Comparison of ENCODE assay signal across 7 cellular contexts in the genomic region with DNA sequence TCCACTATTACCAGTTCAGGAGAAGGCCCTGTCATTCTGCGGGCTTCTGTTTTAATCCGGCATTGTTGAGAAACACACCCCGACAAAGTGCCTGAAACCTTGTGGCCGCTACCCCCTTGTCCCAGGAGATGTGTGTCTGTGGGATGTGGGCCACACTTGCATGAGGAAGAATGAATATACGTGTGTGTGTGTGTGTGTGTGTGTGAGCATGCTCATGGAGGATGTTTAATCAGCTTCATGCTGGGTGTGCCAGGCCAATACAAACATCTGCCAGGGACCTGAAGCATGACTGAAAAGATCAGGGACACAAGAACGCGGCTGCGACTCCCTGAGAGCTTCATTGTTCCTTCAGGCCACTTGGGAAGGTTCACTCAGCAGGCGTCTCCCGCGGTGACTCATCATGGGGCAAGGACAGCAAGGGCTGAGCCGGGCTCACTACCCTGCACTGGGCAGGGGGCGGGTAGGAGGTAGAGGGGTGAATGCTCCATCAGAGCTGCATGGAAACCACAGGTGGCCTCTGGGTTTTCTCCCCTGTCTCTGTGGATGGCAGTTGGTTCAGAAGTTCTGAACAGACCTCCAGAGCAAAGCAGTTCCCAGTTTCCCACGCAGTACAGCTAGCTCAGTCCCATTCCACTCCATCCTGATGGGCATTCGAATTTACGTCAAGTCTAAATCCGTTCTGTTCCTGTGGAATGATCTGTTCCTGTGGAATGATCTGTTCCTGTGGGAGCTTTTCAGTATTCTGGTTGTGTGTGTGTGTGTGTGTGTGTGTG. TPM values are rescaled to one million over a fixed set of nuclear protein-coding genes. Genes with fewer than 3 reads are reported as not detected.
DNase-seq lines count a peak whose midpoint lies in the region; ATAC-seq, FAIRE-seq and TF ChIP-seq lines count a peak whose summit lies in the region.

No MANE protein-coding gene starts in this region.

- H3K27me3 ChIP-seq in adipocyte (replicated peaks; ENCODE audit: control insufficient read depth, insufficient read depth, low read length), result no peaks in the 10 kb centered on the region
- H3K27me3 ChIP-seq in left ventricle myocardium inferior (ENCODE audit: low read depth), result no peaks in the 10 kb centered on the region

- H3K4me1 ChIP-seq in adipocyte (ENCODE audit: control insufficient read depth, insufficient read depth, low read length) (peaks cover 92% of the 10 kb centered on the region), left ventricle myocardium inferior (peaks cover 97% of the 10 kb centered on the region)

- TF ChIP-seq POLR2A in GM12892 (IDR thresholded peaks at IDR 0.05; ENCODE audit: low read depth, low read length), result peak; percentile 17

- H3K36me3 ChIP-seq in adipocyte (ENCODE audit: control insufficient read depth, insufficient read depth, low read length, severe bottlenecking) (no peaks in the 10 kb centered on the region), left ventricle myocardium inferior (no peaks in the 10 kb centered on the region)

- TF ChIP-seq CTCF in left ventricle myocardium inferior (IDR thresholded peaks at IDR 0.05; ENCODE audit: borderline replicate concordance), result no peak

- intact Hi-C loops in left ventricle myocardium inferior (cut with micrococcal nuclease), result no loop called here

- peak; percentile 64 for FAIRE-seq in GM12892 (lab: Jason Lieb, UNC)

- peak overlapping the region; percentile 71 for H3K4me3 ChIP-seq in adipocyte (ENCODE audit: low read length)
- peak overlapping the region; percentile 35 for H3K4me3 ChIP-seq in left ventricle myocardium inferior

- no peaks in the 10 kb centered on the region for H3K9me3 ChIP-seq in adipocyte (ENCODE audit: control insufficient read depth, low read length)
- H3K9me3 ChIP-seq in left ventricle myocardium inferior (replicated peaks), result no peaks in the 10 kb centered on the region

- ATAC-seq in GM21526 (IDR thresholded peaks at IDR 0.05; ENCODE audit: low FRiP score, unreplicated experiment), result no peak

- DNase-seq in GM12892 (ENCODE audit: insufficient read length), result no peak
- DNase-seq in NCI-H187 (lab: John Stamatoyannopoulos, UW), result peak; percentile 86 to 89
- DNase-seq in adipocyte (ENCODE audit: low read depth), result peak; percentile 94
- DNase-seq in left ventricle myocardium inferior, result peak; percentile 79
- peak; percentile 93 for DNase-seq in renal cortical epithelial cell (ENCODE audit: low read depth)
- DNase-seq in cortex of kidney (lab: John Stamatoyannopoulos, UW), result no peak

- peak overlapping the region; percentile 94 for H3K9ac ChIP-seq in adipocyte (ENCODE audit: low read length)

- peak overlapping the region; percentile 99 for H3K27ac ChIP-seq in left ventricle myocardium inferior (replicated peaks)

RNA-seq across cellular contexts. Expression of a gene that starts 7.0 kb away (rescaled TPM):
- 5,443 TPM for polyA plus RNA-seq in GM12892 (2012; ENCODE audit: missing spikeins)
- total RNA-seq in left ventricle myocardium inferior (6,576 TPM), renal cortical epithelial cell (3,367 and 12,764 TPM in 2 replicates)

RNA-seq across cellular contexts. Expression of a gene that starts 33.1 kb away (rescaled TPM):
- 24.6 TPM for polyA plus RNA-seq in GM12892 (2012; ENCODE audit: missing spikeins)
- total RNA-seq in left ventricle myocardium inferior (60.2 TPM), renal cortical epithelial cell (48.8 and 57.2 TPM in 2 replicates)

Comparison
In these comparisons a context has a peak if more than half of its experiments do, and no peak if none do; other contexts are left out.
1. DNase-seq: peak in NCI-H187 (2 of 2), adipocyte (single experiment), left ventricle myocardium inferior (single experiment) and renal cortical epithelial cell (single experiment); none in GM12892 (single experiment) and cortex of kidney (single experiment).